8 cellular contexts compared by ENCODE assay signal in the genomic region with DNA sequence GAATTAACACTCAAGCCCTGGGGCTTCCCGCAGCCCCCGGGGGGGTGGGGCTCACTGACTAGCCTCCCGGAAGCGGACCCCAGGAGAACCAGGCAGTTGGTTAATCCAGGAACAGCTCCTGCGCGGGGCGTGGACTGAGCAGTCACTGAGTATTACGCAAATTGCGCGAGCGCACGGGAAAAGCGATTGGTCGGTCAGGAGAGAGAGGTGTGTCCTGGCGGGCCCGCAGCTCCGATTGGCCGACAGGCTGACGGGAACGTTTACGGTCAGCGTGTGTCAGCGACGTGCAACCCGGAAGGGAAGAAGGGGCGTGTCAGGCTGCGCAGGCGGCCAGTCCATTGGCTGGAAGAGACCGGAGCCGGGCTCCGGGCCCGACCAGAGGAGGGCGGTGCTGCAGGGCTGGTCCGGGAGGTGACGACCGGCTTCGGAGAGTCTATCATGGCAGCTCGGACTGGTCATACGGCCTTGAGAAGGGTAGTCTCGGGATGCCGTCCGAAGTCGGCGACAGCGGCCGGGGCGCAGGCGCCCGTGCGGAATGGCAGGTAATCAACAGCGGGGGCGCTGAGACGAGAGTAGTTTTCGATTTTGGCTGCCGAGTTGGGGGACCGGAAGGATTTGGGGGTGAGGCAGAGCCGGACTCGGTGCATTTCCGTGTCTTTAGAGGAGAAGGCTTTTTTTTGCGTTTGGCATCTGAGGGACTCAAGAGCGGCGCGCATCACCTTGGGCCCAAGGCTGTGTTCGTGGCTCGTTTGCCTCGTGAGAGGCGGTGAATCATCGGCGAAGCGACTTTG. TPM values are rescaled to one million over a fixed set of nuclear protein-coding genes. Genes with fewer than 3 reads are reported as not detected.
A peak's percentile ranks its signal among the peaks of the same experiment; 100 is the strongest.
DNase-seq lines count a peak whose midpoint lies in the region; ATAC-seq lines count a peak whose summit lies in the region.

A gene (plus strand): TSS at position 430 of the 791 bp plus-strand sequence. CDS start 9 bp downstream, at position 439.

- peak within 1 kb of the TSS; percentile 87 to 99 for H3K4me3 Mint-ChIP-seq in effector memory CD8-positive, alpha-beta T cell

- H3K36me3 Mint-ChIP-seq in effector memory CD8-positive, alpha-beta T cell (ENCODE audit: insufficient read depth), result peaks cover 37% of the 10 kb centered on the region

- H3K27ac Mint-ChIP-seq in effector memory CD8-positive, alpha-beta T cell, result peak within 1 kb of the TSS; percentile 98 to 100

- H3K9me3 Mint-ChIP-seq in effector memory CD8-positive, alpha-beta T cell, result no peaks in the 10 kb centered on the region

- peaks cover 29 to 50% of the 10 kb centered on the region in 2 donors for H3K4me1 Mint-ChIP-seq in effector memory CD8-positive, alpha-beta T cell (ENCODE audit: low read depth in 2 of 2)

- peak; percentile 99 for DNase-seq in COR-L47 (lab: John Stamatoyannopoulos, UW)
- DNase-seq in HT1080 (ENCODE audit: low read depth), result peak; percentile 100
- DNase-seq in NOMO-1 treated with DMSO at 0.1 percent for 48 hours (lab: John Stamatoyannopoulos, UW; ENCODE audit: unreplicated experiment), result peak; percentile 99
- peak; percentile 94 to 98 for DNase-seq in activated CD8-positive, alpha-beta memory T cell treated with anti-CD3 and anti-CD28 coated beads for 4 hours (ENCODE audit: low read depth in 2 of 2)
- peak; percentile 94 to 97 (median 96) for DNase-seq in effector memory CD8-positive, alpha-beta T cell
- DNase-seq in medulla oblongata (ENCODE audit: extremely low spot score), result peak; percentile 100
- peak; percentile 96 for DNase-seq in stimulated activated CD8-positive, alpha-beta memory T cell treated with anti-CD3 and anti-CD28 coated beads, Interleukin-12 subunit alpha, Interleukin-12 subunit beta, amount 100 ng/mL, for 1 hour (ENCODE audit: low read depth)

- ATAC-seq in GM21360 (IDR thresholded peaks at IDR 0.05; ENCODE audit: unreplicated experiment), result peak; percentile 94
- peak; percentile 84 for ATAC-seq in effector memory CD8-positive, alpha-beta T cell (replicated peaks)

- H3K27me3 Mint-ChIP-seq in effector memory CD8-positive, alpha-beta T cell, result no peaks in the 10 kb centered on the region

RNA-seq across cellular contexts. Expression of the gene that starts here (rescaled TPM):
- 20.2 and 22.3 TPM in 2 replicates for total RNA-seq in HT1080 (2014; rRNA removed; shearing (Covaris generic))
- polyA plus RNA-seq in HT1080 (2015; cell fraction: cytosol; rRNA removed), result 27.7 and 28.5 TPM in 2 replicates
- polyA plus RNA-seq in HT1080 (2015; cell fraction: nucleus; rRNA removed), result 13.5 and 14.0 TPM in 2 replicates

Comparison
In these comparisons a context has a peak if more than half of its experiments do, and no peak if none do; other contexts are left out.
1. Peak in every context shown above with its lines: DNase-seq and ATAC-seq.